Comparison of ENCODE assay signal across 27 cellular contexts in genomic region chr9:111263116-111263515, GRCh38.
"Had no signal": no experiment of that assay in that cellular context is flagged by ENCODE, and none has a peak within 500 bp of the region (broad histone marks: within the 10 kb centered on the region; RNA-seq: fewer than 3 reads in every experiment).

No MANE protein-coding gene starts in this region.

- H3K36me3 ChIP-seq: left lung, lower lobe of right lung, pancreas, prostate gland, sigmoid colon, spleen, suprapubic skin, thoracic aorta, tibial artery, upper lobe of left lung, vagina had no signal

- H3K27me3 ChIP-seq: pancreas, sigmoid colon, spleen, suprapubic skin, tibial artery, upper lobe of left lung, vagina had no signal

- H3K27ac ChIP-seq: left lung, lower lobe of right lung, pancreas, prostate gland, sigmoid colon, spleen, suprapubic skin, thoracic aorta, tibial artery, upper lobe of left lung, vagina had no signal

- DNase-seq: hippocampal formation; kidney glomerular epithelial cell; left cardiac atrium; left lung; lower lobe of right lung; mammary epithelial cell; mesendoderm; naive B cell; natural killer cell; nephron progenitor cell; nucleus accumbens; pancreas; posterior cingulate gyrus; retina; right cardiac atrium; sigmoid colon; small intestine; spleen; stimulated activated CD4-positive, alpha-beta T cell treated with anti-CD3 and anti-CD28 coated beads, Interleukin-4, amount 100 ng/mL, for 24 hours; stimulated activated naive CD4-positive, alpha-beta T cell; tibial artery; upper lobe of left lung had no signal

- H3K4me1 ChIP-seq: left lung, lower lobe of right lung, pancreas, prostate gland, sigmoid colon, spleen, suprapubic skin, tibial artery, upper lobe of left lung, vagina had no signal

- ATAC-seq: left cardiac atrium; left lung; lower lobe of right lung; natural killer cell; pancreas; right cardiac atrium; stimulated activated effector memory CD8-positive, alpha-beta T cell treated with anti-CD3 and anti-CD28 coated beads, Interleukin-12 subunit alpha, Interleukin-12 subunit beta, amount 100 ng/mL, for 72 hours had no signal

- H3K4me3 ChIP-seq: left lung, lower lobe of right lung, pancreas, prostate gland, sigmoid colon, spleen, suprapubic skin, thoracic aorta, tibial artery, upper lobe of left lung, vagina had no signal

- H3K9me3 ChIP-seq: lower lobe of right lung, pancreas, prostate gland, sigmoid colon, thoracic aorta, tibial artery, vagina had no signal
